Comparison of ENCODE assay signal across 8 cellular contexts in genomic region chr22:41589260-41589600, GRCh38. TPM values are rescaled to one million over a fixed set of nuclear protein-coding genes. Genes with fewer than 3 reads are reported as not detected.
DNase-seq lines count a peak whose midpoint lies in the region; ATAC-seq and TF ChIP-seq lines count a peak whose summit lies in the region.

No MANE protein-coding gene starts in this region.

- H3K36me3 Mint-ChIP-seq in activated CD4-positive, alpha-beta T cell treated with anti-CD3 and anti-CD28 coated beads, Interleukin-2, amount 10 ng/mL, durations not matched to agents 7 days and 5 days (ENCODE audit: low read depth), result peaks cover 7% of the 10 kb centered on the region

- no peaks in the 10 kb centered on the region for H3K9me3 ChIP-seq in gastroesophageal sphincter
- H3K9me3 ChIP-seq in parathyroid adenoma (ENCODE audit: control insufficient read depth, low read length), result no peaks in the 10 kb centered on the region

- peak overlapping the region; percentile 92 for H3K27ac Mint-ChIP-seq in activated CD4-positive, alpha-beta T cell treated with anti-CD3 and anti-CD28 coated beads, Interleukin-2, amount 10 ng/mL, durations not matched to agents 7 days and 5 days

- 0% methylated on average over 1 of the region's 18 CpGs; no CpG with 5 or more reads in 1 of the 2 donors for whole genome bisulfite sequencing in gastroesophageal sphincter (ENCODE audit: low coverage in 1 of 2), 2 donors

- H3K36me3 ChIP-seq in gastroesophageal sphincter (peaks cover 0 to 24% of the 10 kb centered on the region in 2 donors), parathyroid adenoma (ENCODE audit: control insufficient read depth, insufficient read depth, low read length) (no peaks in the 10 kb centered on the region)

- H3K4me2 ChIP-seq in parathyroid adenoma (ENCODE audit: low read length), result peak overlapping the region; percentile 97

- TF ChIP-seq POLR2A in gastroesophageal sphincter (IDR thresholded peaks at IDR 0.05), result no peak

- H3K9me3 Mint-ChIP-seq in activated CD4-positive, alpha-beta T cell treated with anti-CD3 and anti-CD28 coated beads, Interleukin-2, amount 10 ng/mL, durations not matched to agents 7 days and 5 days, result no peaks in the 10 kb centered on the region

- H3K27me3 Mint-ChIP-seq in activated CD4-positive, alpha-beta T cell treated with anti-CD3 and anti-CD28 coated beads, Interleukin-2, amount 10 ng/mL, durations not matched to agents 7 days and 5 days, result no peaks in the 10 kb centered on the region

- H3K4me3 ChIP-seq in gastroesophageal sphincter (peak overlapping the region; percentile 66 to 71), parathyroid adenoma (ENCODE audit: low read depth, low read length) (peak overlapping the region; percentile 94)

- CTCF ChIA-PET in activated CD4-positive, alpha-beta T cell treated with anti-CD3 and anti-CD28 coated beads, Interleukin-2, amount 10 ng/mL, durations not matched to agents 7 days and 5 days (lab: Charles Lee), result interaction anchor here (0.9 to 2.1 kb wide), 8 partner anchors 9 to 185 kb away, joined by 3 to 10 read pairs (median 6); no protein-coding TSS in a partner anchor

- peak overlapping the region; percentile 89 for H3K4me3 Mint-ChIP-seq in activated CD4-positive, alpha-beta T cell treated with anti-CD3 and anti-CD28 coated beads, Interleukin-2, amount 10 ng/mL, durations not matched to agents 7 days and 5 days

- ATAC-seq in HG03045 (IDR thresholded peaks at IDR 0.05; ENCODE audit: unreplicated experiment), result peak; percentile 27
- peak; percentile 16 for ATAC-seq in gastroesophageal sphincter

- H3K27ac ChIP-seq in gastroesophageal sphincter (peak overlapping the region; percentile 36 to 87 (median 86)), parathyroid adenoma (peak overlapping the region; percentile 42)

- H3K79me2 ChIP-seq in parathyroid adenoma, result no peaks in the 10 kb centered on the region

- H3K27me3 ChIP-seq in gastroesophageal sphincter (no peaks in the 10 kb centered on the region), parathyroid adenoma (ENCODE audit: control insufficient read depth, insufficient read depth, low read length) (no peaks in the 10 kb centered on the region)

- H3K4me1 ChIP-seq in gastroesophageal sphincter (peaks cover 0 to 28% (median 0%) of the 10 kb centered on the region in 3 donors), parathyroid adenoma (no peaks in the 10 kb centered on the region)

- H3K9ac ChIP-seq in parathyroid adenoma, result peak overlapping the region; percentile 37

- peaks cover 30% of the 10 kb centered on the region for H3K4me1 Mint-ChIP-seq in activated CD4-positive, alpha-beta T cell treated with anti-CD3 and anti-CD28 coated beads, Interleukin-2, amount 10 ng/mL, durations not matched to agents 7 days and 5 days

- no peak for TF ChIP-seq EP300 in gastroesophageal sphincter (IDR thresholded peaks at IDR 0.05)

- POLR2A ChIA-PET in activated CD4-positive, alpha-beta T cell treated with anti-CD3 and anti-CD28 coated beads, Interleukin-2, amount 10 ng/mL, durations not matched to agents 7 days and 5 days (lab: Charles Lee), result interaction anchor here (0.9 to 1.9 kb wide), 2 partner anchors 15 to 31 kb away, joined by 4 to 8 read pairs; partner anchors contain the start of genes DESI1 and XRCC6

- peak overlapping the region; percentile 75 for H2AFZ ChIP-seq in parathyroid adenoma

- TF ChIP-seq CTCF in gastroesophageal sphincter (IDR thresholded peaks at IDR 0.05), result peak in 1 of 4 experiments; percentile 5
- no peak for TF ChIP-seq CTCF in parathyroid adenoma (IDR thresholded peaks at IDR 0.05)

- DNase-seq in DMS53 (lab: John Stamatoyannopoulos, UW) (peak; percentile 44), DMS53 treated with DMSO at 0.1 percent for 48 hours (lab: John Stamatoyannopoulos, UW; ENCODE audit: unreplicated experiment) (no peak), COR-L47 (lab: John Stamatoyannopoulos, UW) (no peak), NCI-H1436 (lab: John Stamatoyannopoulos, UW) (no peak)
- DNase-seq in activated CD4-positive, alpha-beta T cell treated with anti-CD3 and anti-CD28 coated beads, Interleukin-2, amount 10 ng/mL, durations not matched to agents 7 days and 5 days, result no peak

RNA-seq across cellular contexts. Expression of gene PMM1, which starts 0.4 kb away (rescaled TPM):
- 10 to 100 TPM; 33.7 to 39.7 TPM for total RNA-seq in activated CD4-positive, alpha-beta T cell treated with anti-CD3 and anti-CD28 coated beads, Interleukin-2, amount 10 ng/mL, durations not matched to agents 7 days and 5 days
- 10 to 100 TPM; 32.7 to 42.5 (median 37.1) TPM for total RNA-seq in gastroesophageal sphincter

RNA-seq across cellular contexts. Expression of gene CSDC2, which starts 28.4 kb away (rescaled TPM):
- total RNA-seq in activated CD4-positive, alpha-beta T cell treated with anti-CD3 and anti-CD28 coated beads, Interleukin-2, amount 10 ng/mL, durations not matched to agents 7 days and 5 days, result not detected
- 10 to 100 TPM in 1 of 4 donors, 1 to 10 TPM in 3; 3.0 to 22.2 (median 5.8) TPM for total RNA-seq in gastroesophageal sphincter

RNA-seq across cellular contexts. Expression of gene DESI1, which starts 31.6 kb away (rescaled TPM):
- 10 to 100 TPM; 30.8 to 32.5 TPM for total RNA-seq in activated CD4-positive, alpha-beta T cell treated with anti-CD3 and anti-CD28 coated beads, Interleukin-2, amount 10 ng/mL, durations not matched to agents 7 days and 5 days
- total RNA-seq in gastroesophageal sphincter, result 10 to 100 TPM; 18.2 to 77.7 (median 21.4) TPM

RNA-seq across cellular contexts. Expression of gene XRCC6, which starts 31.9 kb away (rescaled TPM):
- 100 to 1,000 TPM; 283 TPM for total RNA-seq in activated CD4-positive, alpha-beta T cell treated with anti-CD3 and anti-CD28 coated beads, Interleukin-2, amount 10 ng/mL, durations not matched to agents 7 days and 5 days
- total RNA-seq in gastroesophageal sphincter, result 100 to 1,000 TPM; 236 to 277 (median 258) TPM

RNA-seq across cellular contexts. Expression of gene POLR3H, which starts 45.0 kb away (rescaled TPM):
- total RNA-seq in activated CD4-positive, alpha-beta T cell treated with anti-CD3 and anti-CD28 coated beads, Interleukin-2, amount 10 ng/mL, durations not matched to agents 7 days and 5 days, result 10 to 100 TPM; 29.1 to 30.1 TPM
- 10 to 100 TPM; 17.7 to 27.0 (median 23.4) TPM for total RNA-seq in gastroesophageal sphincter

Comparison
In these comparisons a context has a peak if more than half of its experiments do, and no peak if none do; other contexts are left out.
1. RNA of gene CSDC2, which starts 28.4 kb away (total RNA-seq): 3.0 to 22.2 TPM in gastroesophageal sphincter; not detected in activated CD4-positive, alpha-beta T cell treated with anti-CD3 and anti-CD28 coated beads, Interleukin-2, amount 10 ng/mL, durations not matched to agents 7 days and 5 days; every median in the first group is over 4 times any median in the second.